Comparison of ENCODE assay signal across 8 cellular contexts in genomic region chr6:43668151-43669028, GRCh38.
A peak's percentile ranks its signal among the peaks of the same experiment; 100 is the strongest.
DNase-seq lines count a peak whose midpoint lies in the region; ATAC-seq and TF ChIP-seq lines count a peak whose summit lies in the region.

No MANE protein-coding gene starts in this region.

- in situ Hi-C loops in astrocyte of the spinal cord (cut with HindIII; ENCODE audit: low sequenced_read_pairs): no loop called here

- DNase-seq in AG20443 (ENCODE audit: low spot score) (peak; percentile 74), MV-4-11 (lab: John Stamatoyannopoulos, UW) (peak; percentile 64), astrocyte of the spinal cord (ENCODE audit: low read depth, low spot score) (peak; percentile 32)

- peak; percentile 61 for TF ChIP-seq CTCF in astrocyte of the spinal cord (IDR thresholded peaks at IDR 0.05; ENCODE audit: low read depth, low read length)

- ATAC-seq in GM19468 (IDR thresholded peaks at IDR 0.05; ENCODE audit: extremely low read depth, unreplicated experiment) (peak; percentile 55), SK-N-SH treated with all-trans-retinoic acid at 6 μM for 48 hours (peak; percentile 54), GM21619 (IDR thresholded peaks at IDR 0.05; ENCODE audit: unreplicated experiment) (no peak)

- peak overlapping the region in 15 of 21 experiments; percentile 26 to 78 (median 59) for H3K27ac ChIP-seq in skin epidermis

- H3K9me3 ChIP-seq in iPS-18c (ENCODE audit: control insufficient read depth, insufficient read depth, low read length): no peaks in the 10 kb centered on the region

- H3K4me3 ChIP-seq in astrocyte of the spinal cord (ENCODE audit: low read depth, low read length) (no peak overlapping the region), iPS-18c (ENCODE audit: insufficient read depth, low read depth, low read length) (0 out of 2 replicates have a peak overlapping the region, but pooled peaks have one; percentile 9), skin epidermis (no peak overlapping the region)

TF ChIP-seq in SK-N-SH treated with all-trans-retinoic acid at 6 μM for 48 hours, 23 proteins besides CTCF, POLR2A, EP300 and RAD21:
- TF ChIP-seq TCF4 (CRISPR knock-in tag; IDR thresholded peaks at IDR 0.05; ENCODE audit: borderline replicate concordance) (no peak), CREB5 (CRISPR knock-in tag; IDR thresholded peaks at IDR 0.05; ENCODE audit: low read depth) (no peak), ARNTL (CRISPR knock-in tag; IDR thresholded peaks at IDR 0.05; ENCODE audit: borderline replicate concordance, low read depth) (no peak), BACH2 (CRISPR knock-in tag; IDR thresholded peaks at IDR 0.05; ENCODE audit: borderline replicate concordance) (no peak), GLIS3 (CRISPR knock-in tag; IDR thresholded peaks at IDR 0.05) (0 out of 2 replicates have a peak, but pooled peaks have one; percentile 8), ESRRG (CRISPR knock-in tag; IDR thresholded peaks at IDR 0.05) (no peak), TOX (CRISPR knock-in tag; IDR thresholded peaks at IDR 0.05; ENCODE audit: borderline replicate concordance) (no peak)
